ENCODE assay signal across 24 cellular contexts in the genomic region with DNA sequence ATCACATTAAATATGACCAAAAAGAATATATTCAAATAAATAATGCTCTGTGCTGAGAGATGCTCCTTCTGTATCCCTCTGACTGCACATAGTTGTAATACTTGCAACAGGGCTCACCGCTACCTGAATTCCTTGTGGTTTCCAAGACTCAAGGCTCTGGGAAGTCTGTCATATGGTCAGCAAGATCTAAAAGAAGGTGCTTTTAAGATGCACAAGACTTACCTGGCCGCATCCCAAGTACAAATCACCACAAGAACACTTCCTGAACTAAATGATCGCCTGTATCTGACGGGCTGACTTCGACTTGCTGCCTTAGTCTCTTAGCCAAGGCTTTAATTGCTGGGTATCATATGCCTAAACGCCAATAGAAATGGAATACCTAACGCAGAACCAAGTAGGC.
A peak's percentile ranks its signal among the peaks of the same experiment; 100 is the strongest.
DNase-seq lines count a peak whose midpoint lies in the region; ATAC-seq and TF ChIP-seq lines count a peak whose summit lies in the region.
"Had no signal": no experiment of that assay in that cellular context is flagged by ENCODE, and none has a peak within 500 bp of the region (broad histone marks: within the 10 kb centered on the region; RNA-seq: fewer than 3 reads in every experiment).

No MANE protein-coding gene starts in this region.

- DNase-seq in NCI-H2196 (lab: John Stamatoyannopoulos, UW; ENCODE audit: unreplicated experiment) (peak; percentile 18), NCI-H2196 treated with DMSO at 0.1 percent for 48 hours (lab: John Stamatoyannopoulos, UW; ENCODE audit: unreplicated experiment) (no peak), fibroblast of pulmonary artery (ENCODE audit: low read depth) (peak; percentile 6), renal cortical epithelial cell (ENCODE audit: low read depth) (peak; percentile 41)
- DNase-seq in effector memory CD8-positive, alpha-beta T cell, result no peak
- DNase-seq in activated CD4-positive, alpha-beta T cell treated with anti-CD3 and anti-CD28 coated beads for 4 hours, result no peak
- DNase-seq: 8988T; activated CD4-positive, alpha-beta T cell treated with anti-CD3 and anti-CD28 coated beads for 36 hours; activated gamma-delta T cell treated with Interleukin-2 at 50 U/mL for 16 hours; activated T-cell treated with anti-CD3 and anti-CD28 coated beads, Interleukin-2, amount 50 U/mL, for 24 hours; BE2C; caudate nucleus; dorsolateral prefrontal cortex; heart left ventricle; mesendoderm; NCI-H2081 treated with DMSO at 0.1 percent for 48 hours; NCI-H524; nucleus accumbens; small intestine; substantia nigra; T-helper 2 cell had no signal

- H3K27me3 Mint-ChIP-seq in effector memory CD8-positive, alpha-beta T cell, result no peaks in the 10 kb centered on the region
- H3K27me3 Mint-ChIP-seq: activated CD4-positive, alpha-beta T cell treated with anti-CD3 and anti-CD28 coated beads for 36 hours; activated T-cell treated with anti-CD3 and anti-CD28 coated beads, Interleukin-2, amount 50 U/mL, for 24 hours had no signal

- TF ChIP-seq CTCF in fibroblast of pulmonary artery (IDR thresholded peaks at IDR 0.05; ENCODE audit: low read length, missing control alignments), result no peak

- no peaks in the 10 kb centered on the region for H3K9me3 Mint-ChIP-seq in effector memory CD8-positive, alpha-beta T cell
- H3K9me3 Mint-ChIP-seq: activated T-cell treated with anti-CD3 and anti-CD28 coated beads, Interleukin-2, amount 50 U/mL, for 24 hours; stimulated activated effector memory CD8-positive, alpha-beta T cell treated with anti-CD3 and anti-CD28 coated beads, Interleukin-12 subunit alpha, Interleukin-12 subunit beta, amount 100 ng/mL, for 72 hours had no signal

- H3K4me1 Mint-ChIP-seq in effector memory CD8-positive, alpha-beta T cell (ENCODE audit: low read depth in 2 of 2), result peaks cover 4 to 6% of the 10 kb centered on the region in 2 donors
- H3K4me1 Mint-ChIP-seq: activated CD4-positive, alpha-beta T cell treated with anti-CD3 and anti-CD28 coated beads for 36 hours; stimulated activated effector memory CD8-positive, alpha-beta T cell treated with anti-CD3 and anti-CD28 coated beads, Interleukin-12 subunit alpha, Interleukin-12 subunit beta, amount 100 ng/mL, for 72 hours had no signal

- no peak overlapping the region for H3K27ac Mint-ChIP-seq in effector memory CD8-positive, alpha-beta T cell
- H3K27ac Mint-ChIP-seq: activated CD4-positive, alpha-beta T cell treated with anti-CD3 and anti-CD28 coated beads for 36 hours; stimulated activated effector memory CD8-positive, alpha-beta T cell treated with anti-CD3 and anti-CD28 coated beads, Interleukin-12 subunit alpha, Interleukin-12 subunit beta, amount 100 ng/mL, for 72 hours had no signal

- H3K36me3 Mint-ChIP-seq in effector memory CD8-positive, alpha-beta T cell (ENCODE audit: insufficient read depth), result peaks cover 17% of the 10 kb centered on the region

- H3K4me3 ChIP-seq in fibroblast of pulmonary artery (replicated peaks; ENCODE audit: low read depth, low read length), result no peak overlapping the region
- H3K4me3 ChIP-seq: dorsolateral prefrontal cortex, heart left ventricle had no signal

- H3K4me3 Mint-ChIP-seq in effector memory CD8-positive, alpha-beta T cell, result no peak overlapping the region
- H3K4me3 Mint-ChIP-seq: activated CD4-positive, alpha-beta T cell treated with anti-CD3 and anti-CD28 coated beads for 36 hours; activated T-cell treated with anti-CD3 and anti-CD28 coated beads, Interleukin-2, amount 50 U/mL, for 24 hours; stimulated activated effector memory CD8-positive, alpha-beta T cell treated with anti-CD3 and anti-CD28 coated beads, Interleukin-12 subunit alpha, Interleukin-12 subunit beta, amount 100 ng/mL, for 72 hours had no signal

- ATAC-seq in SK-N-SH treated with all-trans-retinoic acid at 6 μM for 48 hours, result peak; percentile 75
- no peak for ATAC-seq in effector memory CD8-positive, alpha-beta T cell (replicated peaks)
- ATAC-seq in GM19328 (IDR thresholded peaks at IDR 0.05; ENCODE audit: unreplicated experiment), result no peak
- ATAC-seq: activated CD4-positive, alpha-beta T cell treated with anti-CD3 and anti-CD28 coated beads for 36 hours; heart left ventricle; stimulated activated effector memory CD8-positive, alpha-beta T cell treated with anti-CD3 and anti-CD28 coated beads, Interleukin-12 subunit alpha, Interleukin-12 subunit beta, amount 100 ng/mL, for 72 hours had no signal

TF ChIP-seq in SK-N-SH treated with all-trans-retinoic acid at 6 μM for 48 hours, 23 proteins besides CTCF, POLR2A, EP300 and RAD21:
- no peak for TF ChIP-seq CSRNP3 (CRISPR knock-in tag; IDR thresholded peaks at IDR 0.05)
- no peak for TF ChIP-seq ZNF565 (CRISPR knock-in tag; conservative IDR thresholded peaks at IDR 0.05; ENCODE audit: low read depth)
- no peak for TF ChIP-seq ZNF70 (CRISPR knock-in tag; IDR thresholded peaks at IDR 0.05)
- TF ChIP-seq ZNF8 (CRISPR knock-in tag; IDR thresholded peaks at IDR 0.05), result no peak
- TF ChIP-seq, protein P1, sequence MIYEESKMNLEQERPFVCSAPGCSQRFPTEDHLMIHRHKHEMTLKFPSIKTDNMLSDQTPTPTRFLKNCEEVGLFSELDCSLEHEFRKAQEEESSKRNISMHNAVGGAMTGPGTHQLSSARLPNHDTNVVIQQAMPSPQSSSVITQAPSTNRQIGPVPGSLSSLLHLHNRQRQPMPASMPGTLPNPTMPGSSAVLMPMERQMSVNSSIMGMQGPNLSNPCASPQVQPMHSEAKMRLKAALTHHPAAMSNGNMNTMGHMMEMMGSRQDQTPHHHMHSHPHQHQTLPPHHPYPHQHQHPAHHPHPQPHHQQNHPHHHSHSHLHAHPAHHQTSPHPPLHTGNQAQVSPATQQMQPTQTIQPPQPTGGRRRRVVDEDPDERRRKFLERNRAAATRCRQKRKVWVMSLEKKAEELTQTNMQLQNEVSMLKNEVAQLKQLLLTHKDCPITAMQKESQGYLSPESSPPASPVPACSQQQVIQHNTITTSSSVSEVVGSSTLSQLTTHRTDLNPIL (CRISPR knock-in tag; IDR thresholded peaks at IDR 0.05; ENCODE audit: low read depth), result no peak
- no peak for TF ChIP-seq ZFP30 (CRISPR knock-in tag; IDR thresholded peaks at IDR 0.05)

Comparison
In these comparisons a context has a peak if more than half of its experiments do, and no peak if none do; other contexts are left out.
1. DNase-seq: peak in NCI-H2196 (single experiment), fibroblast of pulmonary artery (single experiment) and renal cortical epithelial cell (single experiment); none in NCI-H2196 treated with DMSO at 0.1 percent for 48 hours (single experiment), effector memory CD8-positive, alpha-beta T cell (0 of 3) and activated CD4-positive, alpha-beta T cell treated with anti-CD3 and anti-CD28 coated beads for 4 hours (0 of 2).